Comparison of ENCODE assay signal across 9 cellular contexts in the genomic region with DNA sequence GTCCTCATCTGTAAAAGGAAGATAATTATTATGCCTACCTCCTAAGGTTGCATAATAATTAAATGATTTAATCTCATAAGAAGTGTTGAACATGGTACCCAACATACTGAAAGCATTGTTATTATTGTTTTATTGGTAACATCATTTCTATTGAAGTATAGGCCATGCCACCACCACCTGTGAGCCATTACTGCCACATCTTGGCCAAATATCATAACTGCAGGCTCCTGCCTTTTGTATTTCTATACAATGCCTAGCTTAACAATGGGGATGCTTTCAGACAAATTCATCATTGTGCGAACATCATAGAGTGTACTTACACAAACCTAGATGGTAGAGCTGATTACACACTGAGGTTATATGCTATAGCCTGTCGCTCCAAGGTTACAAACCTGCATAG.
DNase-seq lines count a peak whose midpoint lies in the region; ATAC-seq, FAIRE-seq and TF ChIP-seq lines count a peak whose summit lies in the region.
"Had no signal": no experiment of that assay in that cellular context is flagged by ENCODE, and none has a peak within 500 bp of the region (broad histone marks: within the 10 kb centered on the region; RNA-seq: fewer than 3 reads in every experiment).

No MANE protein-coding gene starts in this region.

- peaks cover 8% of the 10 kb centered on the region for H3K27me3 ChIP-seq in Panc1 (ENCODE audit: control insufficient read depth, insufficient read depth, low read length)

- TF ChIP-seq CTCF in D721Med (IDR thresholded peaks at IDR 0.05; ENCODE audit: insufficient read depth, missing control alignments) (peak; percentile 64), Panc1 (IDR thresholded peaks at IDR 0.05) (peak; percentile 48; the same call in 1 of the 2 replicates)

- H3K4me3 Mint-ChIP-seq in activated CD4-positive, alpha-beta T cell treated with anti-CD3 and anti-CD28 coated beads, Interleukin-2, amount 10 ng/mL, durations not matched to agents 7 days and 5 days: no peak overlapping the region

- intact Hi-C loops in Panc1 (cut with micrococcal nuclease; ENCODE audit: unreplicated experiment): loop anchor here (2.0 kb wide), 1 partner anchor 276 kb away; no protein-coding TSS in a partner anchor
- intact Hi-C loops in left ventricle myocardium superior (cut with micrococcal nuclease): no loop called here

- DNase-seq in D721Med (ENCODE audit: insufficient read length, low spot score) (no peak), Panc1 (ENCODE audit: low read depth, low spot score) (no peak), left ventricle myocardium superior (no peak), Ammon's horn (ENCODE audit: low spot score) (no peak), erythroblast (lab: John Stamatoyannopoulos, UW) (no peak)
- DNase-seq in activated CD4-positive, alpha-beta T cell treated with anti-CD3 and anti-CD28 coated beads, Interleukin-2, amount 10 ng/mL, durations not matched to agents 7 days and 5 days: no peak
- DNase-seq: RPMI8226 had no signal

- peak; percentile 69 for FAIRE-seq in D721Med (lab: Jason Lieb, UNC)

- no peaks in the 10 kb centered on the region for H3K36me3 ChIP-seq in Panc1 (ENCODE audit: control insufficient read depth, insufficient read depth, low read length)

- CTCF ChIA-PET in Panc1 (lab: Charles Lee): interaction anchor here (2.5 kb wide), 1 partner anchor 276 kb away, joined by 11 read pairs; no protein-coding TSS in a partner anchor
- CTCF ChIA-PET in activated CD4-positive, alpha-beta T cell treated with anti-CD3 and anti-CD28 coated beads, Interleukin-2, amount 10 ng/mL, durations not matched to agents 7 days and 5 days (lab: Charles Lee): no interaction called here

- no peaks in the 10 kb centered on the region for H3K9me3 Mint-ChIP-seq in activated CD4-positive, alpha-beta T cell treated with anti-CD3 and anti-CD28 coated beads, Interleukin-2, amount 10 ng/mL, durations not matched to agents 7 days and 5 days

- H3K9me3 ChIP-seq in Panc1 (ENCODE audit: control insufficient read depth, insufficient read depth, low read depth, low read length): no peaks in the 10 kb centered on the region

- no peak overlapping the region for H3K27ac ChIP-seq in Panc1 (ENCODE audit: low read length)

- BruUV-seq in Panc1 (replicated peaks; lab: Mats Ljungman, UMichigan): no TSS peak

- H3K4me1 Mint-ChIP-seq in activated CD4-positive, alpha-beta T cell treated with anti-CD3 and anti-CD28 coated beads, Interleukin-2, amount 10 ng/mL, durations not matched to agents 7 days and 5 days: no peaks in the 10 kb centered on the region

- POLR2A ChIA-PET in Panc1 (lab: Charles Lee): no interaction called here
- POLR2A ChIA-PET in activated CD4-positive, alpha-beta T cell treated with anti-CD3 and anti-CD28 coated beads, Interleukin-2, amount 10 ng/mL, durations not matched to agents 7 days and 5 days (lab: Charles Lee): no interaction called here

- no peak overlapping the region for H3K4me3 ChIP-seq in Panc1 (ENCODE audit: low read depth in 2 of 2, low read length in 2 of 2)

- H3K27me3 Mint-ChIP-seq in activated CD4-positive, alpha-beta T cell treated with anti-CD3 and anti-CD28 coated beads, Interleukin-2, amount 10 ng/mL, durations not matched to agents 7 days and 5 days: no peaks in the 10 kb centered on the region

- in situ Hi-C loops in Panc1 (cut with HindIII; ENCODE audit: low pct_unique_long_range_greater_than_20kb, low sequenced_read_pairs): no loop called here

- H3K4me1 ChIP-seq in Panc1 (ENCODE audit: control insufficient read depth, insufficient read depth, low read length): no peaks in the 10 kb centered on the region

- H3K27ac Mint-ChIP-seq in activated CD4-positive, alpha-beta T cell treated with anti-CD3 and anti-CD28 coated beads, Interleukin-2, amount 10 ng/mL, durations not matched to agents 7 days and 5 days: no peak overlapping the region

- TF ChIP-seq POLR2A in erythroblast (IDR thresholded peaks at IDR 0.05; ENCODE audit: low read length): no peak

- no peaks in the 10 kb centered on the region for H3K36me3 Mint-ChIP-seq in activated CD4-positive, alpha-beta T cell treated with anti-CD3 and anti-CD28 coated beads, Interleukin-2, amount 10 ng/mL, durations not matched to agents 7 days and 5 days (ENCODE audit: low read depth)

- ATAC-seq in GM19463 (IDR thresholded peaks at IDR 0.05; ENCODE audit: unreplicated experiment) (peak; percentile 54), Panc1 (peak; percentile 75), left ventricle myocardium superior (peak; percentile 44), HG03095 (IDR thresholded peaks at IDR 0.05; ENCODE audit: unreplicated experiment) (no peak)
